8 cellular contexts compared by ENCODE assay signal in the genomic region with DNA sequence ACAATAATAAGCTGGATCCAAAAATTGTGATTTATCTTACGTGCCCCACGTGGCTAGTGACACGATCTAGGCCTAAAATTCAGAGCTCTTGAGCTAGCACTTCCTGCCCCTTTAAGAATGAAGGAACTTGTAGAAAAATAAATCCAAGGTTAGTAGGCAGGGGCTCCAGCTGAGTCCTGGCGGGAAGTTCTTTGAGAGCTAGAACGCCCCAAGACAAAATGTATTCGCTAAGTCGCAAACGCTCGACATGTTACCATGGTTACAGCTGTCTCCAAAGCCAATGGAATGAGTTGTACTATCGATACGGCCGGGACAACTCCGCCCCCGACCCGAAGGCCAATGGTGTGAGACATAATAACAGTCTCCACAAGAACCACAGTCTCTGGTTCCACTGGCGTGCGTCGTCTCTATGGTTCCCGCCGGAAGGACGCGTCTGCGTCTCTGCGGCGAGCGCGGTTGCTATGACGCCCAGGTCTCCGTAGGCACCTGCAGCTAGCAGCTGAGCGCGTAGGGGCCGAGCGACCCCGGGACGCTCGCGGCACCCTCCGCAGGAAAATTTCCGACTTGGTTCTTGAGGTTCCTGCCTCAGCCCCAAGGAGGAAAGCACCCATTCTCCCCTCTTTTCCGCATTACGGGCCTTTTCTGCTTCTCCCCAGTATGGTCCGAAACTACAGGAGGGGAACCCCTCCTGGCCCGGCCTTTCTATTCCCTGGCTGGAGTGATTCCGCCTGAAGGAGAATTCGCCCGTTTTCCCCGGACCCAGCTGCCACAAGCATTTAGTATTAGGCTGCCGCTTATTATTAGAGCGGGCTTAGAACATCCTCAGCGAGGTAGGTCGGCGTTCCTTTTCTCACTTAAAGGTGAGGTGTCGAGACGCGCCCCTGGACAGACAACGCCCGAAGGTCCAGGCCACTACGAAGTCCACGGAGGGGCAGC. TPM values are rescaled to one million over a fixed set of nuclear protein-coding genes. Genes with fewer than 3 reads are reported as not detected.
DNase-seq lines count a peak whose midpoint lies in the region; ATAC-seq and TF ChIP-seq lines count a peak whose summit lies in the region.

A gene (plus strand): TSS at position 459 of the 936 bp plus-strand sequence. CDS start 17,266 bp downstream, outside the sequence.

- H3K4me3 Mint-ChIP-seq in activated B cell treated with CpG ODN at 0.5 μM for 24 hours = peak within 1 kb of the TSS; percentile 88
- H3K4me3 Mint-ChIP-seq in immature natural killer cell = peak within 1 kb of the TSS; percentile 89 to 92 (median 90)

- peak; percentile 98 for ATAC-seq in HG03175 (IDR thresholded peaks at IDR 0.05; ENCODE audit: unreplicated experiment)
- ATAC-seq in activated B cell treated with CpG ODN at 0.5 μM for 24 hours (ENCODE audit: low read depth) = peak; percentile 98

- CTCF ChIA-PET in AG04449 (lab: Yijun Ruan, JAX) = no interaction called here
- CTCF ChIA-PET in activated B cell treated with CpG ODN at 0.5 μM for 24 hours (lab: Charles Lee) = no interaction called here

- peak within 1 kb of the TSS; percentile 83 for H3K4me2 ChIP-seq in smooth muscle cell

- H3K36me3 ChIP-seq in smooth muscle cell (ENCODE audit: low read depth) = no peaks in the 10 kb centered on the region

- no peaks in the 10 kb centered on the region for H3K4me1 ChIP-seq in smooth muscle cell (ENCODE audit: low read depth)

- no peaks in the 10 kb centered on the region for H4K20me1 ChIP-seq in smooth muscle cell (ENCODE audit: low read depth)

- peaks cover 31% of the 10 kb centered on the region for H3K4me1 Mint-ChIP-seq in activated B cell treated with CpG ODN at 0.5 μM for 24 hours
- H3K4me1 Mint-ChIP-seq in immature natural killer cell = peaks cover 27 to 43% of the 10 kb centered on the region in 2 donors

- TF ChIP-seq POLR2A in GM18951 (IDR thresholded peaks at IDR 0.05; ENCODE audit: extremely low read depth, insufficient read depth, insufficient read length) = peak; percentile 21

- H3F3A ChIP-seq in smooth muscle cell (ENCODE audit: low read depth) = peaks cover 3% of the 10 kb centered on the region

- H3K9ac ChIP-seq in smooth muscle cell (ENCODE audit: low read depth) = peak within 1 kb of the TSS; percentile 77

- POLR2A ChIA-PET in AG04449 (lab: Yijun Ruan, JAX) = no interaction called here
- POLR2A ChIA-PET in activated B cell treated with CpG ODN at 0.5 μM for 24 hours (lab: Charles Lee) = interaction anchor here (0.5 to 1.7 kb wide), 9 partner anchors 9 to 493 kb away, joined by 3 to 9 read pairs (median 5); a partner anchor contains a TSS

- intact Hi-C loops in activated B cell treated with CpG ODN at 0.5 μM for 24 hours (cut with micrococcal nuclease) = loop anchor here (1.0 to 2.0 kb wide), 3 partner anchors 8 to 709 kb away; a partner anchor contains a TSS

- 7% methylated on average over 59 of the region's 59 CpGs for WGBS in smooth muscle cell (ENCODE audit: low lambda C conversion rate)

- H3K27me3 ChIP-seq in smooth muscle cell (ENCODE audit: low read depth) = no peaks in the 10 kb centered on the region

- H3K4me3 ChIP-seq in AG04449 (ENCODE audit: low read depth, low read length) (peak within 1 kb of the TSS; percentile 71), smooth muscle cell (peak within 1 kb of the TSS; percentile 53)

- no peak for TF ChIP-seq CTCF in AG04449 (IDR thresholded peaks at IDR 0.05; ENCODE audit: insufficient read depth, low read length, missing control alignments)
- no peak for TF ChIP-seq CTCF in activated B cell treated with CpG ODN at 0.5 μM for 24 hours (IDR thresholded peaks at IDR 0.05)
- no peak for TF ChIP-seq CTCF in smooth muscle cell (IDR thresholded peaks at IDR 0.05; ENCODE audit: borderline replicate concordance, insufficient read depth, poor library complexity, severe bottlenecking)

- H3K79me2 ChIP-seq in smooth muscle cell (ENCODE audit: low read depth) = no peaks in the 10 kb centered on the region

- H3K9me3 ChIP-seq in smooth muscle cell (replicated peaks; ENCODE audit: low read depth) = no peaks in the 10 kb centered on the region

- DNase-seq in AG04449 (ENCODE audit: low read depth, low spot score) (peak; percentile 82), NCI-H2227 treated with DMSO at 0.1 percent for 48 hours (lab: John Stamatoyannopoulos, UW) (peak; percentile 99), activated B cell treated with CpG ODN at 0.5 μM for 24 hours (peak; percentile 86), immature natural killer cell (peak; percentile 98 to 99 (median 98)), smooth muscle cell (lab: John Stamatoyannopoulos, UW; ENCODE audit: unreplicated experiment) (peak; percentile 52)
- DNase-seq in central memory CD4-positive, alpha-beta T cell = peak; percentile 99

- peak within 1 kb of the TSS; percentile 84 for H3K27ac ChIP-seq in smooth muscle cell (ENCODE audit: low read depth)

- H3K27ac Mint-ChIP-seq in activated B cell treated with CpG ODN at 0.5 μM for 24 hours (peak within 1 kb of the TSS; percentile 90), immature natural killer cell (peak within 1 kb of the TSS; percentile 84 to 97 (median 94))

- H3K27me3 Mint-ChIP-seq in activated B cell treated with CpG ODN at 0.5 μM for 24 hours (no peaks in the 10 kb centered on the region), immature natural killer cell (ENCODE audit: low read depth in 3 of 3) (peaks cover 9 to 17% (median 13%) of the 10 kb centered on the region in 3 donors)

- no peaks in the 10 kb centered on the region for H3K9me3 Mint-ChIP-seq in activated B cell treated with CpG ODN at 0.5 μM for 24 hours
- H3K9me3 Mint-ChIP-seq in immature natural killer cell = no peaks in the 10 kb centered on the region

- in situ Hi-C loops in GM18951 (cut with MboI; ENCODE audit: low sequenced_read_pairs, unreplicated experiment) = no loop called here

- peak within 1 kb of the TSS; percentile 70 for H2AFZ ChIP-seq in smooth muscle cell (ENCODE audit: low read depth)

- H3K36me3 Mint-ChIP-seq in activated B cell treated with CpG ODN at 0.5 μM for 24 hours (ENCODE audit: low read depth) (peaks cover 36% of the 10 kb centered on the region), immature natural killer cell (peaks cover 19 to 30% (median 20%) of the 10 kb centered on the region in 3 donors)

RNA-seq across cellular contexts. Expression of the gene that starts here (rescaled TPM):
- 3.5 and 4.3 TPM in 2 replicates for total RNA-seq in activated B cell treated with CpG ODN at 0.5 μM for 24 hours
- polyA plus RNA-seq in immature natural killer cell = 1 to 10 TPM in 2 of 3 donors, not detected in 1; 2.7 TPM
- 0.67 and 1.6 TPM in 2 replicates for total RNA-seq in smooth muscle cell
- polyA plus RNA-seq in smooth muscle cell = 1.2 and 1.8 TPM in 2 replicates

Comparison
In these comparisons a context has a peak if more than half of its experiments do, and no peak if none do; other contexts are left out.
1. Peak in every context shown above with its lines: DNase-seq, ATAC-seq, H3K4me3 ChIP-seq and H3K27ac ChIP-seq.